22 cellular contexts compared by ENCODE assay signal in genomic region chr14:76086636-76087035, GRCh38.
DNase-seq lines count a peak whose midpoint lies in the region; ATAC-seq and TF ChIP-seq lines count a peak whose summit lies in the region.
"Had no signal": no experiment of that assay in that cellular context is flagged by ENCODE, and none has a peak within 500 bp of the region (broad histone marks: within the 10 kb centered on the region; RNA-seq: fewer than 3 reads in every experiment).

No MANE protein-coding gene starts in this region.

- TF ChIP-seq CTCF in epithelial cell of esophagus (IDR thresholded peaks at IDR 0.05; ENCODE audit: insufficient read depth, low read depth, low read length, missing control alignments): no peak
- no peak for TF ChIP-seq CTCF in GM10266 (IDR thresholded peaks at IDR 0.05; ENCODE audit: control insufficient read depth, insufficient read depth, low read depth, missing control alignments)

- H3K4me3 ChIP-seq in epithelial cell of esophagus (ENCODE audit: low read length): no peak overlapping the region
- H3K4me3 ChIP-seq: prostate gland, thoracic aorta had no signal

- DNase-seq in Ammon's horn (ENCODE audit: low spot score) (peak; percentile 77), NCI-H69 (lab: John Stamatoyannopoulos, UW) (peak; percentile 49), epithelial cell of esophagus (ENCODE audit: low read depth) (peak; percentile 40), nucleus accumbens (lab: John Stamatoyannopoulos, UW) (peak in 30 of 56 donors; percentile 5 to 60 (median 32)), NCI-H1105 (lab: John Stamatoyannopoulos, UW) (no peak), GM10266 (ENCODE audit: extremely low spot score) (no peak)
- DNase-seq: activated CD4-positive, alpha-beta memory T cell treated with anti-CD3 and anti-CD28 coated beads for 36 hours; activated effector memory CD4-positive, alpha-beta T cell treated with Interleukin-2 at 50 U/mL for 16 hours; CD8-positive, alpha-beta memory T cell; DMS53; effector memory CD8-positive, alpha-beta T cell; GF-D8; NCI-H2081; NCI-H510A; small intestine; stimulated activated CD4-positive, alpha-beta T cell treated with anti-CD3 and anti-CD28 coated beads, Interleukin-2, amount 100 ng/mL, for 24 hours had no signal

- ATAC-seq in GM19035 (IDR thresholded peaks at IDR 0.05; ENCODE audit: unreplicated experiment) (no peak), HG02642 (IDR thresholded peaks at IDR 0.05; ENCODE audit: poor library complexity, unreplicated experiment) (no peak)
- ATAC-seq: effector memory CD8-positive, alpha-beta T cell; stimulated activated effector memory CD8-positive, alpha-beta T cell treated with anti-CD3 and anti-CD28 coated beads, Interleukin-12 subunit alpha, Interleukin-12 subunit beta, amount 100 ng/mL, for 72 hours; WTC11 had no signal

Comparison
In these comparisons a context has a peak if more than half of its experiments do, and no peak if none do; other contexts are left out.
1. DNase-seq: peak in Ammon's horn (single experiment), NCI-H69 (single experiment), epithelial cell of esophagus (single experiment) and nucleus accumbens (30 of 56); none in NCI-H1105 (single experiment) and GM10266 (single experiment).